In the genomic region with DNA sequence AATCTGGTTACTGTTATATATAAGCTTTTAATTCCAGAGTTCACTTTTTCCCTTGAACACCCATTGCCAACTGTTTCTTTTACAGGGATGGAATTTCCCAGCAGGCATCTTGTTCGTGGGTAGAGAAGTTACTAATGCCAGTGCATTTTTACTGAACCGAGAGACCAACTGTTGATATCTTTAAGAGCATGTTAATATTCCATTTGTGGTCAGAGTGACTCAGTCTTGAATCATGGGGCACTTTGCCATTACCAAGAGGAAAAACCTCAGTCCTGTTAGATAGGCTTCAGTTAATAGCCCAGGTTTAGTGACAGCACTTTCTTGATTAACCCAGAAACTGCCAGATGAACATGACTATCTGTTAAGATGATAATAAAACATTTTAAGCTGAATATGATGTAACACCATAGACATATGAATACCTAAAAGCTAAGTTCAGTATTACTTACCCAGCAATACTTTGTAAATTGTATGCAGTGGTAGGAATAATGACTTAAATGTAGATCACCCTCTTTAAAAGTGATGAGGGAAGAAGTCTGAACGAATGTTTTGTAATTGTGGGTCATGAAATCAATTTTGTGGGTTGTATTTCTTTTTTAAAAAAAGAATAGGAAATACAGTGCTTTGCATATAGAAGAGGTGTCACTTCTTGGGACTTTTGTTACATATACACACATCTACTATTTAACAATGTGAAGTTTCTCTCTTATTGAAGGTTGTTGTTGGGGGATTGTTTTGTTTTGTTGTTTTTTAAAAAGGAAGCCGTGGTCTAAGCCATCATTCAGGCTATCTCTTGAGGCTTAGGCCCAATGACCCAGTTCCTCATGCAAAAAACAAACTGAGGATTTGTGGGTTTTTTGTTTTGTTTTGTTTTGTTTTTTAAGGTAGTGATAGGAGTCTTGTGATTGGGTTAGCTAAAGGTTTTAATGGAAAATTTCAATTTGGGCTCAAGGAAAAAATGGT, we compare ENCODE assay signal across 9 cellular contexts.
DNase-seq lines count a peak whose midpoint lies in the region; ATAC-seq and TF ChIP-seq lines count a peak whose summit lies in the region.
"Had no signal": no experiment of that assay in that cellular context is flagged by ENCODE, and none has a peak within 500 bp of the region (broad histone marks: within the 10 kb centered on the region; RNA-seq: fewer than 3 reads in every experiment).

No MANE protein-coding gene starts in this region.

- H3K36me3 ChIP-seq in brain microvascular endothelial cell (replicated peaks) (no peaks in the 10 kb centered on the region), lung (ENCODE audit: control insufficient read depth in 2 of 2, insufficient read depth in 2 of 2, low read length in 2 of 2) (peaks cover 1 to 11% of the 10 kb centered on the region in 2 donors)

- in situ Hi-C loops in brain microvascular endothelial cell (cut with HindIII; ENCODE audit: low pct_ligation_motif_present, low sequenced_read_pairs), result no loop called here

- ATAC-seq in lung (ENCODE audit: insufficient read depth, low FRiP score) (peak; percentile 93), GM18517 (IDR thresholded peaks at IDR 0.05; ENCODE audit: unreplicated experiment) (no peak)

- TF ChIP-seq CTCF in brain microvascular endothelial cell (IDR thresholded peaks at IDR 0.05; ENCODE audit: low read depth, low read length, missing control alignments) (no peak), lung (IDR thresholded peaks at IDR 0.05; ENCODE audit: control extremely low read depth, extremely low read depth) (no peak)

- H3K27ac ChIP-seq in brain microvascular endothelial cell (peak overlapping the region; percentile 79), lung (ENCODE audit: low read depth in 1 of 2, low read length in 1 of 2) (peak overlapping the region in 1 of 2 donors; percentile 77)
- H3K27ac ChIP-seq: C4-2B had no signal

- H3K4me3 ChIP-seq in brain microvascular endothelial cell (ENCODE audit: low read depth, low read length) (no peak overlapping the region), lung (no peak overlapping the region)

- no peaks in the 10 kb centered on the region for H3K27me3 ChIP-seq in brain microvascular endothelial cell (replicated peaks)
- H3K27me3 ChIP-seq in lung (ENCODE audit: control insufficient read depth, insufficient read depth), result no peaks in the 10 kb centered on the region

- peaks cover 0 to 3% of the 10 kb centered on the region in 2 donors for H3K4me1 ChIP-seq in lung (ENCODE audit: control insufficient read depth in 2 of 2, insufficient read depth in 2 of 2, low read length in 2 of 2)

- H3K9me3 ChIP-seq in lung (ENCODE audit: control insufficient read depth in 2 of 2, insufficient read depth in 1 of 2, low read length in 1 of 2), result no peaks in the 10 kb centered on the region

- peak; percentile 26 for DNase-seq in NCI-H2196 (lab: John Stamatoyannopoulos, UW; ENCODE audit: unreplicated experiment)
- no peak for DNase-seq in NCI-H2196 treated with DMSO at 0.1 percent for 48 hours (lab: John Stamatoyannopoulos, UW; ENCODE audit: unreplicated experiment)
- peak; percentile 34 for DNase-seq in NCI-H2107 (lab: John Stamatoyannopoulos, UW)
- DNase-seq in brain microvascular endothelial cell, result peak; percentile 99
- DNase-seq in lung (ENCODE audit: low spot score), result peak; percentile 68
- no peak for DNase-seq in cortex of kidney (lab: John Stamatoyannopoulos, UW)
- DNase-seq in central memory CD4-positive, alpha-beta T cell, result no peak

- WGBS in lung, 2 donors, result 33 to 42% methylated on average over 4 of the region's 4 CpGs

Comparison
In these comparisons a context has a peak if more than half of its experiments do, and no peak if none do; other contexts are left out.
1. DNase-seq: peak in NCI-H2196 (single experiment), NCI-H2107 (single experiment), brain microvascular endothelial cell (single experiment) and lung (single experiment); none in NCI-H2196 treated with DMSO at 0.1 percent for 48 hours (single experiment), cortex of kidney (single experiment) and central memory CD4-positive, alpha-beta T cell (single experiment).